ENCODE assay signal across 8 cellular contexts in genomic region chr17:8435245-8436168, GRCh38. TPM values are rescaled to one million over a fixed set of nuclear protein-coding genes. Genes with fewer than 3 reads are reported as not detected.
DNase-seq lines count a peak whose midpoint lies in the region; ATAC-seq and TF ChIP-seq lines count a peak whose summit lies in the region.

A gene with protein sequence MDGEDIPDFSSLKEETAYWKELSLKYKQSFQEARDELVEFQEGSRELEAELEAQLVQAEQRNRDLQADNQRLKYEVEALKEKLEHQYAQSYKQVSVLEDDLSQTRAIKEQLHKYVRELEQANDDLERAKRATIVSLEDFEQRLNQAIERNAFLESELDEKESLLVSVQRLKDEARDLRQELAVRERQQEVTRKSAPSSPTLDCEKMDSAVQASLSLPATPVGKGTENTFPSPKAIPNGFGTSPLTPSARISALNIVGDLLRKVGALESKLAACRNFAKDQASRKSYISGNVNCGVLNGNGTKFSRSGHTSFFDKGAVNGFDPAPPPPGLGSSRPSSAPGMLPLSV (plus strand): TSS chr17:8435884. CDS start chr17:8444272, 8,388 bp downstream.

- intact Hi-C loops in CD14-positive monocyte (cut with micrococcal nuclease): loop anchor here in 1 of 2 donors (2.0 to 5.0 kb wide), 2 partner anchors 25 to 53 kb away; partner anchors contain the start of gene RPL26

- peak within 1 kb of the TSS; percentile 93 to 97 for H3K4me3 Mint-ChIP-seq in CD14-positive monocyte

- no peaks in the 10 kb centered on the region for H3K9me3 Mint-ChIP-seq in CD14-positive monocyte

- peaks cover 20 to 29% of the 10 kb centered on the region in 2 donors for H3K36me3 Mint-ChIP-seq in CD14-positive monocyte

- peaks cover 0 to 4% (median 0%) of the 10 kb centered on the region in 3 donors for H3K27me3 Mint-ChIP-seq in CD14-positive monocyte (ENCODE audit: low read depth in 3 of 3)

- peaks cover 24% of the 10 kb centered on the region for H3K4me1 Mint-ChIP-seq in CD14-positive monocyte

- TF ChIP-seq CTCF in CD14-positive monocyte (IDR thresholded peaks at IDR 0.05): no peak

- H3K27ac Mint-ChIP-seq in CD14-positive monocyte: peak within 1 kb of the TSS; percentile 97 to 99 (median 98)

- ATAC-seq in GM19397 (IDR thresholded peaks at IDR 0.05; ENCODE audit: unreplicated experiment) (peak; percentile 96), HG03565 (IDR thresholded peaks at IDR 0.05; ENCODE audit: unreplicated experiment) (peak; percentile 93), left lobe of liver (peak; percentile 86)

- DNase-seq in CD14-positive monocyte (ENCODE audit: low spot score): peak; percentile 99
- peak; percentile 94 for DNase-seq in NCI-H748 treated with DMSO at 0.1 percent for 48 hours (lab: John Stamatoyannopoulos, UW)
- DNase-seq in activated CD4-positive, alpha-beta T cell treated with anti-CD3 and anti-CD28 coated beads, Interleukin-2, amount 50 U/mL, for 24 hours (ENCODE audit: low read depth in 1 of 2, low spot score in 1 of 2): peak; percentile 97 to 99
- DNase-seq in dedifferentiated amniotic fluid mesenchymal stem cell (ENCODE audit: extremely low spot score): peak; percentile 97
- peak; percentile 99 for DNase-seq in left lobe of liver (ENCODE audit: low spot score)
- peak; percentile 99 to 100 for DNase-seq in stimulated activated CD4-positive, alpha-beta T cell treated with anti-CD3 and anti-CD28 coated beads, Interleukin-2, amount 100 ng/mL, for 24 hours

RNA-seq across cellular contexts. Expression of the gene that starts here (rescaled TPM):
- 10 to 100 TPM; 29.8 to 39.7 TPM for polyA plus RNA-seq in CD14-positive monocyte
- 37.5 TPM for total RNA-seq in left lobe of liver

Comparison
In these comparisons a context has a peak if more than half of its experiments do, and no peak if none do; other contexts are left out.
1. Peak in every context shown above with its lines: DNase-seq and ATAC-seq.